Comparison of ENCODE assay signal across 15 cellular contexts in the genomic region with DNA sequence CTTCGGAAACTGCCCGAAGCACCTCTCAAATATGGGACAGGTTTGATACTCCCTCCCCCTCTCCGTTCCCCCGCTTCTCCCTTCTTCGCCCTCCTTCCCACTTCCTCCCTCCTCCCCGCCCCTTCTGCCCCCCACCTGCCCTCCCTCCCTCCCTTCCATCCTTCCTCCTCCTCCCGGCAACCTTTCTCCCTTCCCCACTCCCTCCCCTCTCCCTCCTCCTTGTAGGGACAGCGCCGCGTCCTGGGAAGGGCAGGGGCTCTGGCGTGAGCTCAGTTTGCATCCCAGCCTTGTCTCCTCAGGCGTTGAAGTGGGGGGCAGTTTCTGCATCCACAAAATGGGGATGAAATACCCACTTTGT. TPM values are rescaled to one million over a fixed set of nuclear protein-coding genes. Genes with fewer than 3 reads are reported as not detected.
DNase-seq lines count a peak whose midpoint lies in the region; ATAC-seq and TF ChIP-seq lines count a peak whose summit lies in the region.
"Had no signal": no experiment of that assay in that cellular context is flagged by ENCODE, and none has a peak within 500 bp of the region (broad histone marks: within the 10 kb centered on the region; RNA-seq: fewer than 3 reads in every experiment).

No MANE protein-coding gene starts in this region.

- no peak overlapping the region for H3K27ac ChIP-seq in HUES48 (ENCODE audit: low read depth, low read length)
- H3K27ac ChIP-seq: 22Rv1, thoracic aorta had no signal

- H3K27me3 Mint-ChIP-seq in brain (peaks cover 15% of the 10 kb centered on the region), naive B cell (peaks cover 22 to 58% (median 41%) of the 10 kb centered on the region in 3 donors)
- H3K27me3 Mint-ChIP-seq: central memory CD8-positive, alpha-beta T cell had no signal

- H3K4me3 ChIP-seq in HUES48 (ENCODE audit: low read depth, low read length): peak overlapping the region; percentile 90

- H3K27ac Mint-ChIP-seq in brain: peak overlapping the region in 2 of 5 experiments; percentile 17 to 87
- peak overlapping the region in 3 of 6 donors; percentile 86 to 93 (median 87) for H3K27ac Mint-ChIP-seq in naive B cell

- H3K9me3 ChIP-seq in HUES48 (ENCODE audit: control insufficient read depth, insufficient read depth, low read length): no peaks in the 10 kb centered on the region
- H3K9me3 ChIP-seq: gastroesophageal sphincter, thoracic aorta had no signal

- peaks cover 22% of the 10 kb centered on the region for H3K4me1 ChIP-seq in HUES48 (ENCODE audit: control insufficient read depth, insufficient read depth, low read length)

- no peak for TF ChIP-seq CTCF in brain (conservative IDR thresholded peaks at IDR 0.05)

- H3K27me3 ChIP-seq in HUES48 (ENCODE audit: control insufficient read depth, insufficient read depth, low read length): 0 out of 2 replicates have a peak, but pooled peaks cover 5% of the 10 kb centered on the region

- H3K36me3 ChIP-seq in HUES48 (ENCODE audit: control insufficient read depth, insufficient read depth, low read length): no peaks in the 10 kb centered on the region
- H3K36me3 ChIP-seq: gastroesophageal sphincter, thoracic aorta had no signal

- peaks cover 61% of the 10 kb centered on the region for H3K4me1 Mint-ChIP-seq in brain
- peaks cover 14 to 44% (median 33%) of the 10 kb centered on the region in 3 donors for H3K4me1 Mint-ChIP-seq in naive B cell

- H3K9ac ChIP-seq in HUES48 (ENCODE audit: low read depth, low read length): no peak overlapping the region

- H3K36me3 Mint-ChIP-seq in brain: no peaks in the 10 kb centered on the region
- H3K36me3 Mint-ChIP-seq in naive B cell: peaks cover 0 to 8% of the 10 kb centered on the region in 2 donors

- no peak for ATAC-seq in naive B cell (ENCODE audit: low read depth in 2 of 2)

- peak; percentile 37 for DNase-seq in DMS53 (lab: John Stamatoyannopoulos, UW)
- no peak for DNase-seq in DMS53 treated with DMSO at 0.1 percent for 48 hours (lab: John Stamatoyannopoulos, UW; ENCODE audit: unreplicated experiment)
- no peak for DNase-seq in naive B cell
- no peak for DNase-seq in SHP77 treated with DMSO at 0.1 percent for 48 hours (lab: John Stamatoyannopoulos, UW)
- DNase-seq in anterior cingulate cortex (lab: John Stamatoyannopoulos, UW): no peak
- DNase-seq in HT-29 (ENCODE audit: low spot score): no peak
- DNase-seq: GDM1, NCI-H2171 had no signal

- H3K4me3 Mint-ChIP-seq in brain (peak overlapping the region; percentile 77 to 84 (median 77)), naive B cell (peak overlapping the region in 7 of 8 donors; percentile 22 to 92 (median 84))

- H3K9me3 Mint-ChIP-seq in brain (no peaks in the 10 kb centered on the region), naive B cell (no peaks in the 10 kb centered on the region)
- H3K9me3 Mint-ChIP-seq: central memory CD8-positive, alpha-beta T cell; neural crest cell had no signal

RNA-seq across cellular contexts. Expression of gene NFAM1, which starts 6.1 kb away (rescaled TPM):
- polyA plus RNA-seq in brain (ENCODE audit: insufficient read depth, low read depth, low replicate concordance) (1.4 TPM), naive B cell (ENCODE audit: low read depth in 6 of 6) (under 1 TPM in 4 of 6 donors, not detected in 2; 0.47 to 0.93 (median 0.62) TPM)
- not detected in 2 replicates for total RNA-seq in HT-29 (2014; rRNA removed; shearing (Covaris generic))
